14 cellular contexts compared by ENCODE assay signal in the genomic region with DNA sequence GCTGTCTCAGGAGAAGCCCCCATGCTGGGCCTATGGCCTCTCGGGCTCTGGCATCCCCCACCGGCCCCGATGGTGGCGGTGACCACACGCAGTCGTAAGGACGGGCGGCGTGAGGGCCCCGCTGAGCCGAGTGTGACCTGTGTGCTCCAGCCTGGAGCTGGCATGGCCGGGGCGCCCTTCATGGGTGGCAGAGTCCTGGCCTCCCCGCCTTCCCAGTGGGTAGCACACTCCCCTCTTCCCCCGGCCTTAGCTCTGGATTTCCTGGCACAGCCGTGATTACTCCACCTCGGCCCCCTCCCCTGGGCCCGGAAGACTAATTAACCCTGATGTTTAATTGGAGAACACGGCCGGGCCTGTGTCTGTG. TPM values are rescaled to one million over a fixed set of nuclear protein-coding genes. Genes with fewer than 3 reads are reported as not detected.
DNase-seq lines count a peak whose midpoint lies in the region; ATAC-seq and TF ChIP-seq lines count a peak whose summit lies in the region.
"Had no signal": no experiment of that assay in that cellular context is flagged by ENCODE, and none has a peak within 500 bp of the region (broad histone marks: within the 10 kb centered on the region; RNA-seq: fewer than 3 reads in every experiment).

No MANE protein-coding gene starts in this region.

- TF ChIP-seq POLR2A in right lobe of liver (IDR thresholded peaks at IDR 0.05), result no peak
- no peak for TF ChIP-seq POLR2A in spleen (IDR thresholded peaks at IDR 0.05)

- DNase-seq in activated effector memory CD4-positive, alpha-beta T cell treated with anti-CD3 and anti-CD28 coated beads, Interleukin-2, amount 50 U/mL, for 16 hours, result peak; percentile 61
- no peak for DNase-seq in activated effector memory CD4-positive, alpha-beta T cell treated with Interleukin-2 at 50 U/mL for 16 hours
- DNase-seq in NCI-H1694 treated with DMSO at 0.1 percent for 48 hours (lab: John Stamatoyannopoulos, UW) (peak; percentile 70), right lobe of liver (peak in 2 of 3 donors; percentile 19 to 50), spleen (peak; percentile 74), NCI-H2227 treated with DMSO at 0.1 percent for 48 hours (lab: John Stamatoyannopoulos, UW) (no peak)
- DNase-seq: activated gamma-delta T cell, dermis blood vessel endothelial cell, NCI-H2107 had no signal

- intact Hi-C loops in right lobe of liver (cut with DNase I), result no loop called here
- intact Hi-C loops in spleen (cut with DNase I; ENCODE audit: low total_unique reads), result no loop called here

- peak in 1 of 4 donors; percentile 2 for ATAC-seq in right lobe of liver
- no peak for ATAC-seq in HG03439 (IDR thresholded peaks at IDR 0.05; ENCODE audit: unreplicated experiment)
- ATAC-seq in HG02840 (IDR thresholded peaks at IDR 0.05; ENCODE audit: low FRiP score, unreplicated experiment), result no peak
- ATAC-seq: T-cell had no signal

- H3K9me3 ChIP-seq in right lobe of liver (no peaks in the 10 kb centered on the region), spleen (no peaks in the 10 kb centered on the region)
- H3K9me3 ChIP-seq: neutrophil had no signal

- H3K27me3 ChIP-seq in right lobe of liver (no peaks in the 10 kb centered on the region), spleen (replicated peaks in 1 of 7) (no peaks in the 10 kb centered on the region)

- no peak for TF ChIP-seq CTCF in right lobe of liver (IDR thresholded peaks at IDR 0.05)
- no peak for TF ChIP-seq CTCF in spleen (IDR thresholded peaks at IDR 0.05 in 8 of 11, conservative IDR thresholded peaks at IDR 0.05 in 3 of 11)

- no peaks in the 10 kb centered on the region for H3K4me1 ChIP-seq in right lobe of liver
- peaks cover 8 to 63% (median 31%) of the 10 kb centered on the region in 6 donors for H3K4me1 ChIP-seq in spleen

- H3K36me3 ChIP-seq in right lobe of liver, result no peaks in the 10 kb centered on the region
- peaks cover 0 to 4% (median 0%) of the 10 kb centered on the region in 6 donors for H3K36me3 ChIP-seq in spleen
- H3K36me3 ChIP-seq: neutrophil had no signal

- WGBS in right lobe of liver (ENCODE audit: insufficient coverage, low coverage, low lambda C conversion rate, missing lambda C conversion rate), result 62% methylated on average over 11 of the region's 20 CpGs
- WGBS in spleen, 5 donors, result 57 to 81% (median 68%) methylated on average over 15 to 20 of the region's 20 CpGs

- H3K27ac ChIP-seq in right lobe of liver, result no peak overlapping the region
- H3K27ac ChIP-seq in spleen, result peak overlapping the region in 7 of 8 donors; percentile 48 to 82 (median 72)
- H3K27ac ChIP-seq: neutrophil had no signal

- H3K4me3 ChIP-seq in right lobe of liver, result no peak overlapping the region
- no peak overlapping the region for H3K4me3 ChIP-seq in spleen
- H3K4me3 ChIP-seq: GM12878 had no signal

RNA-seq across cellular contexts. Expression of a gene that starts 44.6 kb away (rescaled TPM):
- total RNA-seq in right lobe of liver, result 10 to 100 TPM; 15.0 to 27.9 (median 17.1) TPM
- 10 to 100 TPM in 6 of 7 donors, 1 to 10 TPM in 1; 6.1 to 30.6 (median 26.4) TPM for total RNA-seq in spleen
- polyA plus RNA-seq in spleen, result 10 to 100 TPM; 16.4 to 35.4 (median 28.5) TPM

Comparison
In these comparisons a context has a peak if more than half of its experiments do, and no peak if none do; other contexts are left out.
1. DNase-seq: peak in activated effector memory CD4-positive, alpha-beta T cell treated with anti-CD3 and anti-CD28 coated beads, Interleukin-2, amount 50 U/mL, for 16 hours (single experiment), NCI-H1694 treated with DMSO at 0.1 percent for 48 hours (single experiment), right lobe of liver (2 of 3) and spleen (single experiment); none in activated effector memory CD4-positive, alpha-beta T cell treated with Interleukin-2 at 50 U/mL for 16 hours (single experiment) and NCI-H2227 treated with DMSO at 0.1 percent for 48 hours (single experiment).
2. H3K27ac ChIP-seq: peak in spleen (7 of 8); none in right lobe of liver (0 of 3).